Comparison of ENCODE assay signal across 14 cellular contexts in the genomic region with DNA sequence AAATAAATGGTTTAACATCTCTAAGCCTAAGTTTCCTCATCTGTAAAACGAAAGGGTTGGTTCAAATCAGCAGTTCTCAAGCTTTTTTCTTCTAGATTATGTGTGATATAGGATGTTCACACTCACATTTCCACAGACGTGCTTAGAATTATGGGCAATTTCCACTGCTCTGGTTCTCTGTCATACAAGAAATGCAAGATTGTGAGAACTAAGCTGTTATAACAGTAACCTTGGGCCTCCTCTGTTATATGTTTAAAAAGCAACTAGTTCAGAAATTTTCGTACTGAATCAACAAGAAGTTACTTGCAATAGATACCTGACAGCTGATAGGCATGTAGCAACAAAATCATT.
"Had no signal": no experiment of that assay in that cellular context is flagged by ENCODE, and none has a peak within 500 bp of the region (broad histone marks: within the 10 kb centered on the region; RNA-seq: fewer than 3 reads in every experiment).

No MANE protein-coding gene starts in this region.

- DNase-seq: activated CD4-positive, CD25-positive, alpha-beta regulatory T cell; activated CD8-positive, alpha-beta memory T cell treated with anti-CD3 and anti-CD28 coated beads, Interleukin-2, amount 10 ng/mL, durations not matched to agents 7 days and 5 days; activated naive CD4-positive, alpha-beta T cell treated with Interleukin-2 at 50 U/mL for 16 hours; amygdala; esophagus squamous epithelium; foreskin fibroblast; head of caudate nucleus; pancreas; stimulated activated CD4-positive, alpha-beta T cell treated with anti-CD3 and anti-CD28 coated beads, Interleukin-4, amount 100 ng/mL, for 1 hour; stimulated activated CD8-positive, alpha-beta memory T cell treated with anti-CD3 and anti-CD28 coated beads, Interleukin-4, amount 100 ng/mL, for 48 hours; upper lobe of left lung had no signal

- H3K4me2 ChIP-seq: neural progenitor cell had no signal

- H3K9me3 Mint-ChIP-seq: memory B cell had no signal

- ATAC-seq: activated CD8-positive, alpha-beta memory T cell treated with anti-CD3 and anti-CD28 coated beads, Interleukin-2, amount 10 ng/mL, durations not matched to agents 7 days and 5 days had no signal

- H3K27me3 ChIP-seq: esophagus squamous epithelium, neural progenitor cell, pancreas, upper lobe of left lung had no signal

- H3K9me3 ChIP-seq: esophagus squamous epithelium, pancreas, upper lobe of left lung had no signal

- H3K9ac ChIP-seq: neural progenitor cell had no signal

- H2AFZ ChIP-seq: neural progenitor cell had no signal

- H3K27me3 Mint-ChIP-seq: activated CD8-positive, alpha-beta memory T cell treated with anti-CD3 and anti-CD28 coated beads, Interleukin-2, amount 10 ng/mL, durations not matched to agents 7 days and 5 days; memory B cell; stimulated activated naive CD8-positive, alpha-beta T cell treated with anti-CD3 and anti-CD28 coated beads, Interleukin-15, Interleukin-2, amounts not matched to agents 100 ng/mL and 50 ng/mL, for 24 hours had no signal

- H3K4me3 ChIP-seq: esophagus squamous epithelium, neural progenitor cell, pancreas, upper lobe of left lung had no signal

- H3K27ac Mint-ChIP-seq: activated CD8-positive, alpha-beta memory T cell treated with anti-CD3 and anti-CD28 coated beads, Interleukin-2, amount 10 ng/mL, durations not matched to agents 7 days and 5 days; neural progenitor cell had no signal

- H3K36me3 ChIP-seq: esophagus squamous epithelium, neural progenitor cell, pancreas, upper lobe of left lung had no signal

- H3K27ac ChIP-seq: esophagus squamous epithelium, neural progenitor cell, upper lobe of left lung had no signal

- H3K4me3 Mint-ChIP-seq: activated CD8-positive, alpha-beta memory T cell treated with anti-CD3 and anti-CD28 coated beads, Interleukin-2, amount 10 ng/mL, durations not matched to agents 7 days and 5 days; memory B cell; neural progenitor cell; stimulated activated naive CD8-positive, alpha-beta T cell treated with anti-CD3 and anti-CD28 coated beads, Interleukin-15, Interleukin-2, amounts not matched to agents 100 ng/mL and 50 ng/mL, for 24 hours had no signal
